16 cellular contexts compared by ENCODE assay signal in genomic region chr9:123265833-123266232, GRCh38. TPM values are rescaled to one million over a fixed set of nuclear protein-coding genes. Genes with fewer than 3 reads are reported as not detected.
DNase-seq lines count a peak whose midpoint lies in the region; FAIRE-seq and TF ChIP-seq lines count a peak whose summit lies in the region.
"Had no signal": no experiment of that assay in that cellular context is flagged by ENCODE, and none has a peak within 500 bp of the region (broad histone marks: within the 10 kb centered on the region; RNA-seq: fewer than 3 reads in every experiment).

No MANE protein-coding gene starts in this region.

- H3K18ac ChIP-seq in H9 (ENCODE audit: insufficient read length, low read depth, low read length) (no peak overlapping the region), mesendoderm (ENCODE audit: low read length) (no peak overlapping the region)

- H3K4ac ChIP-seq in H9 (ENCODE audit: low read depth, low read length) (no peak overlapping the region), mesendoderm (ENCODE audit: low read depth, low read length) (no peak overlapping the region)

- H4K91ac ChIP-seq in H9 (ENCODE audit: insufficient read length, low read depth, low read length), result no peak overlapping the region

- H3K27ac ChIP-seq in H9 (ENCODE audit: insufficient read length, low read depth, low read length) (no peak overlapping the region), mesendoderm (ENCODE audit: low read depth, low read length) (no peak overlapping the region), kidney (ENCODE audit: low read depth in 2 of 2, low read length in 2 of 2) (no peak overlapping the region)
- H3K27ac ChIP-seq: thoracic aorta had no signal

- WGBS in H9 (ENCODE audit: extremely low coverage, insufficient read length, low lambda C conversion rate), result no CpG with 5 or more reads among the region's 4 CpGs
- WGBS in mesendoderm (ENCODE audit: extremely low coverage, insufficient coverage, low lambda C conversion rate), result no CpG with 5 or more reads among the region's 4 CpGs

- no peak overlapping the region for H2AFZ ChIP-seq in H9 (ENCODE audit: low read length)

- H3K4me2 ChIP-seq in H9 (ENCODE audit: insufficient read depth, insufficient read length, low read length), result peak overlapping the region; percentile 96
- no peak overlapping the region for H3K4me2 ChIP-seq in mesendoderm (ENCODE audit: low read length)

- peaks cover 8% of the 10 kb centered on the region for H3K27me3 Mint-ChIP-seq in H9 (ENCODE audit: low read depth)

- H4K5ac ChIP-seq in H9 (ENCODE audit: insufficient read length, low read depth, low read length) (no peak overlapping the region), mesendoderm (ENCODE audit: low read length) (no peak overlapping the region)

- H2BK20ac ChIP-seq in H9 (ENCODE audit: low read depth, low read length, poor library complexity, severe bottlenecking), result no peak overlapping the region

- peaks cover 43 to 56% of the 10 kb centered on the region in 2 experiments for H3K4me1 Mint-ChIP-seq in H9

- no peaks in the 10 kb centered on the region for H3K36me3 ChIP-seq in mesendoderm (ENCODE audit: control insufficient read depth, insufficient read depth, low read length)
- H3K36me3 ChIP-seq in kidney (ENCODE audit: control insufficient read depth in 1 of 2, insufficient read depth in 2 of 2, low read length in 2 of 2), result no peaks in the 10 kb centered on the region
- H3K36me3 ChIP-seq: HAP-1, thoracic aorta had no signal

- H3K36me3 Mint-ChIP-seq in H9 (ENCODE audit: insufficient read depth in 1 of 3, low read depth in 3 of 3), result no peaks in the 10 kb centered on the region

- H4K8ac ChIP-seq in H9 (replicated peaks; ENCODE audit: insufficient read length, low read depth, low read length) (no peak overlapping the region), mesendoderm (ENCODE audit: low read depth, low read length) (no peak overlapping the region)

- H4K20me1 ChIP-seq in H9 (ENCODE audit: control insufficient read depth, insufficient read depth, insufficient read length), result no peaks in the 10 kb centered on the region

- no peaks in the 10 kb centered on the region for H3K9me3 Mint-ChIP-seq in H9

- peaks cover 10% of the 10 kb centered on the region; the same call in 1 of the 2 replicates for H3K4me1 ChIP-seq in H9 (ENCODE audit: insufficient read depth, low read length)
- peaks cover 9% of the 10 kb centered on the region for H3K4me1 ChIP-seq in mesendoderm (ENCODE audit: control insufficient read depth, low read depth, low read length)
- peaks cover 0 to 8% of the 10 kb centered on the region in 2 donors for H3K4me1 ChIP-seq in kidney (ENCODE audit: control insufficient read depth in 1 of 2, insufficient read depth in 1 of 2, low read depth in 1 of 2, low read length in 2 of 2)

- peaks cover 15% of the 10 kb centered on the region for H3K23me2 ChIP-seq in H9 (ENCODE audit: insufficient read length, low read depth, low read length, poor library complexity, severe bottlenecking)

- H2AK5ac ChIP-seq in H9 (ENCODE audit: insufficient read length, low read length) (no peak overlapping the region), mesendoderm (ENCODE audit: low read length) (no peak overlapping the region)

- H3K9me3 ChIP-seq in H9 (ENCODE audit: control insufficient read depth, low read depth, low read length), result no peaks in the 10 kb centered on the region
- no peaks in the 10 kb centered on the region for H3K9me3 ChIP-seq in kidney (ENCODE audit: control insufficient read depth in 1 of 2, low read length in 2 of 2)
- H3K9me3 ChIP-seq: HAP-1, thoracic aorta had no signal

- intact Hi-C loops in kidney (cut with DNase I), result no loop called here

- no peak overlapping the region for H3K14ac ChIP-seq in H9 (ENCODE audit: insufficient read depth, low read length)

- H3K79me1 ChIP-seq in H9 (ENCODE audit: insufficient read depth, low read depth, low read length, poor library complexity, severe bottlenecking) (no peaks in the 10 kb centered on the region), mesendoderm (ENCODE audit: low read length) (peaks cover 17% of the 10 kb centered on the region)

- H3K4me3 ChIP-seq in mesendoderm (ENCODE audit: low read length), result no peak overlapping the region
- no peak overlapping the region for H3K4me3 ChIP-seq in kidney (ENCODE audit: low read length in 2 of 2)
- H3K4me3 ChIP-seq: HAP-1, thoracic aorta had no signal

- H2BK5ac ChIP-seq in H9 (ENCODE audit: insufficient read length, low read length) (no peak overlapping the region), mesendoderm (ENCODE audit: low read length) (no peak overlapping the region)

- H3K56ac ChIP-seq in H9 (ENCODE audit: insufficient read length, low read depth, low read length) (no peak overlapping the region), mesendoderm (ENCODE audit: low read length) (no peak overlapping the region)

- peaks cover 24% of the 10 kb centered on the region; the same call in 1 of the 2 replicates for H3K79me2 ChIP-seq in H9 (ENCODE audit: insufficient read depth, low read length)
- peaks cover 23% of the 10 kb centered on the region for H3K79me2 ChIP-seq in mesendoderm (ENCODE audit: control insufficient read depth, insufficient read depth, low read length)

- DNase-seq in Daoy (ENCODE audit: low read depth) (peak; percentile 20), H9 (no peak), RPMI8226 (peak; percentile 42), mesendoderm (peak; percentile 13), NCI-H146 treated with DMSO at 0.1 percent for 48 hours (lab: John Stamatoyannopoulos, UW; ENCODE audit: unreplicated experiment) (no peak), kidney (no peak)
- DNase-seq in activated CD4-positive, alpha-beta T cell treated with anti-CD3 and anti-CD28 coated beads, Interleukin-2, amount 50 U/mL, for 4 hours, result no peak
- DNase-seq in activated CD8-positive, alpha-beta memory T cell treated with anti-CD3 and anti-CD28 coated beads, Interleukin-2, amount 50 U/mL, for 48 hours, result no peak
- DNase-seq: amygdala, NCI-H187 treated with DMSO at 0.1 percent for 48 hours, NCI-H524 treated with DMSO at 0.1 percent for 48 hours, Right ventricle myocardium superior, T-helper 9 cell had no signal

- no peak overlapping the region for H2BK120ac ChIP-seq in H9 (ENCODE audit: low read depth, low read length, poor library complexity, severe bottlenecking)
- H2BK120ac ChIP-seq in mesendoderm (ENCODE audit: low read depth, low read length), result no peak overlapping the region

- no peak for FAIRE-seq in kidney (lab: Jason Lieb, UNC)
- FAIRE-seq: GM18507 had no signal

- no peaks in the 10 kb centered on the region for H3K27me3 ChIP-seq in H9 (ENCODE audit: insufficient read depth, low read length)
- no peaks in the 10 kb centered on the region for H3K27me3 ChIP-seq in mesendoderm (ENCODE audit: insufficient read depth, low read length, poor library complexity)

- H3K9ac ChIP-seq in H9 (ENCODE audit: extremely low read depth, insufficient read length, low read length) (no peak overlapping the region), mesendoderm (ENCODE audit: low read length) (no peak overlapping the region), kidney (ENCODE audit: low read length in 2 of 2) (no peak overlapping the region)

- TF ChIP-seq CTCF in H9 (conservative IDR thresholded peaks at IDR 0.05) (no peak), kidney (IDR thresholded peaks at IDR 0.05; ENCODE audit: borderline replicate concordance, extremely low read depth, insufficient read depth) (no peak)

- no peak overlapping the region for H3K23ac ChIP-seq in H9 (ENCODE audit: insufficient read length, low read depth, low read length)
- H3K23ac ChIP-seq in mesendoderm (ENCODE audit: low read length), result no peak overlapping the region

- H3T11ph ChIP-seq in H9 (ENCODE audit: low read length), result no peak overlapping the region

- no peak overlapping the region for H2BK12ac ChIP-seq in H9 (ENCODE audit: insufficient read length, low read depth, low read length)

- H3K4me3 Mint-ChIP-seq in H9, result peak overlapping the region in 1 of 2 experiments; percentile 93; a peak in 2 of 5 replicates

- peak overlapping the region in 1 of 3 experiments; percentile 4; a peak in 1 of 7 replicates for H3K27ac Mint-ChIP-seq in H9

- H2BK15ac ChIP-seq in H9 (ENCODE audit: low read depth, low read length), result no peak overlapping the region
- H2BK15ac ChIP-seq in mesendoderm (replicated peaks; ENCODE audit: low read depth), result no peak overlapping the region

RNA-seq across cellular contexts. Expression of gene STRBP, which starts 2.6 kb away (rescaled TPM):
- total RNA-seq in Daoy (2014; rRNA removed; shearing (Covaris generic)), result 43.1 and 44.6 TPM in 2 replicates
- total RNA-seq in H9 (2021), result 69.9 and 74.0 TPM in 2 replicates
- 48.0 TPM for polyA plus RNA-seq in mesendoderm (2013, experiment 1 of 2)
- 48.6 TPM for polyA plus RNA-seq in mesendoderm (2013, experiment 2 of 2)
- total RNA-seq in kidney, result 30.7 TPM
- polyA plus RNA-seq in kidney (ENCODE audit: insufficient read depth, low read depth, low replicate concordance), result 21.6 TPM

Comparison
In these comparisons a context has a peak if more than half of its experiments do, and no peak if none do; other contexts are left out.
1. DNase-seq: peak in Daoy (single experiment), RPMI8226 (single experiment) and mesendoderm (single experiment); none in H9 (single experiment), NCI-H146 treated with DMSO at 0.1 percent for 48 hours (single experiment), activated CD4-positive, alpha-beta T cell treated with anti-CD3 and anti-CD28 coated beads, Interleukin-2, amount 50 U/mL, for 4 hours (0 of 2), activated CD8-positive, alpha-beta memory T cell treated with anti-CD3 and anti-CD28 coated beads, Interleukin-2, amount 50 U/mL, for 48 hours (single experiment) and kidney (single experiment).